1 cellular context compared by ENCODE assay signal in the genomic region with DNA sequence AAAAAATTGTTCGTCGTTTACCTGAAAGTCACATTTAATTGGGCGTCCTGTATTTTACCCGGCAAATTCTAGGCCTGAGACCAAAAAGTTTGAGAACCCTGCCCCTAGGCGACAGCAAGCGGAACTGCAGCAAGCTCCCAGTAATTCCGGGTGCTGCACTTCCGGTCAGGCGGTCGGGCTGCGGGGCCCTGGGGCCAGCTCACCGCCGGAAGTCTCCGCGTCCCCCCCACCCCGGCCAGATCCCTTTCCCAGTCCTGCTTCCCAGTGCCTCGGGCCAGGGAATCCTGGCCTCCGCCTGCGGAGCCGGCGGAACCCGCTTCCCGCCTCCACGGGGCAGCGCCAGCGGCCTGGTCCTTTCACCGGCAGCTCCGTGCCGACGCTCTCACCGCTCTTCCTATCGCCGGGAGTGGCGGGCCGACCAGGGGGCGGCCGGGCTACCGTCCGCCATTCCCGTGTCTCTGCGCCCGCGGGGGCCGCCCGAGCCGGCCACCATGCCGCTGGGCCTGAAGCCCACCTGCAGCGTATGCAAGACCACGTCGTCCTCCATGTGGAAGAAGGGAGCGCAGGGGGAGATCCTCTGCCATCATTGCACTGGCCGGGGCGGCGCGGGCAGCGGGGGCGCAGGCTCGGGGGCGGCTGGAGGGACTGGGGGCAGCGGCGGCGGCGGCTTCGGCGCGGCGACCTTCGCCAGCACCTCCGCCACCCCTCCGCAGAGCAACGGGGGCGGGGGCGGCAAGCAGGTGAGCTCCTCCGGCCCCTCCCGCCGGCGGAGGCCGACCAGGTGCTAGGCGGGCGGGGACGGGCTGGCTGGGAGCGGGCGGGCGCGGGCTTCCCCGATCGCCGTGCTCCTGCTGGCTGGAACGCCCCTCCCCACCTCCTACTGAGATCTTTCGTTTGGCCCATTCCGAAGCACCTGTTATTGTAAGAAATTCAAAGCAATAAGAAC.
TF ChIP-seq lines count a peak whose summit lies in the region.

A gene with protein sequence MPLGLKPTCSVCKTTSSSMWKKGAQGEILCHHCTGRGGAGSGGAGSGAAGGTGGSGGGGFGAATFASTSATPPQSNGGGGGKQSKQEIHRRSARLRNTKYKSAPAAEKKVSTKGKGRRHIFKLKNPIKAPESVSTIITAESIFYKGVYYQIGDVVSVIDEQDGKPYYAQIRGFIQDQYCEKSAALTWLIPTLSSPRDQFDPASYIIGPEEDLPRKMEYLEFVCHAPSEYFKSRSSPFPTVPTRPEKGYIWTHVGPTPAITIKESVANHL (plus strand): TSS at position 244 of the 946 bp plus-strand sequence. CDS start 248 bp downstream, at position 492.

TF ChIP-seq in HEK293, 187 proteins besides CTCF, POLR2A, EP300 and RAD21 (continued from another document and continues in another):
- TF ChIP-seq ZNF391 (tag by site-specific recombination; IDR thresholded peaks at IDR 0.05; ENCODE audit: borderline replicate concordance, low read depth) (no peak), ZNF248 (tag by site-specific recombination; IDR thresholded peaks at IDR 0.05) (no peak), BCL11A (tag by site-specific recombination; IDR thresholded peaks at IDR 0.05; ENCODE audit: low read depth) (peak; percentile 73; the same call in 1 of the 2 replicates), ZNF610 (tag by site-specific recombination; IDR thresholded peaks at IDR 0.05; ENCODE audit: borderline replicate concordance) (0 out of 2 replicates have a peak, but pooled peaks have one; percentile 31), ZNF561 (tag by site-specific recombination; IDR thresholded peaks at IDR 0.05; ENCODE audit: borderline replicate concordance) (0 out of 2 replicates have a peak, but pooled peaks have one; percentile 25), GFI1B (tag by site-specific recombination; IDR thresholded peaks at IDR 0.05) (no peak), ZNF366 (tag by site-specific recombination; conservative IDR thresholded peaks at IDR 0.05) (no peak), KLF9 (tag by site-specific recombination; IDR thresholded peaks at IDR 0.05; ENCODE audit: low read depth) (no peak), ZNF266 (tag by site-specific recombination; IDR thresholded peaks at IDR 0.05; ENCODE audit: low read depth) (no peak), ZNF221 (tag by site-specific recombination; IDR thresholded peaks at IDR 0.05; ENCODE audit: borderline replicate concordance) (no peak), ZNF24 (tag by site-specific recombination; IDR thresholded peaks at IDR 0.05) (peak; percentile 30; the same call in 1 of the 2 replicates), WT1 (tag by site-specific recombination; IDR thresholded peaks at IDR 0.05) (no peak), SP3 (tag by site-specific recombination; IDR thresholded peaks at IDR 0.05) (no peak), ZNF558 (tag by site-specific recombination; IDR thresholded peaks at IDR 0.05) (no peak), ZNF211 (tag by site-specific recombination; IDR thresholded peaks at IDR 0.05; ENCODE audit: low read depth) (no peak), ZNF157 (tag by site-specific recombination; IDR thresholded peaks at IDR 0.05) (no peak), MYNN (tag by site-specific recombination; IDR thresholded peaks at IDR 0.05; ENCODE audit: borderline replicate concordance) (no peak), ZNF549 (tag by site-specific recombination; IDR thresholded peaks at IDR 0.05) (no peak), ZSCAN23 (tag by site-specific recombination; IDR thresholded peaks at IDR 0.05) (no peak), ZNF596 (tag by site-specific recombination; IDR thresholded peaks at IDR 0.05) (no peak), OSR2 (tag by site-specific recombination; IDR thresholded peaks at IDR 0.05) (no peak), PRDM1 (tag by site-specific recombination; IDR thresholded peaks at IDR 0.05) (no peak), KLF8 (tag by site-specific recombination; IDR thresholded peaks at IDR 0.05) (peak; percentile 36; the same call in 1 of the 2 replicates), ZBTB21 (tag by site-specific recombination; IDR thresholded peaks at IDR 0.05) (no peak), ZNF121 (tag by site-specific recombination; IDR thresholded peaks at IDR 0.05) (no peak), ZNF335 (tag by site-specific recombination; conservative IDR thresholded peaks at IDR 0.05) (no peak; the same call in none of the 2 replicates), TCF7L2 (IDR thresholded peaks at IDR 0.05; ENCODE audit: borderline replicate concordance, low read depth, low read length) (no peak), ZNF341 (tag by site-specific recombination; IDR thresholded peaks at IDR 0.05; ENCODE audit: low read depth) (peak; percentile 79), ZNF768 (tag by site-specific recombination; IDR thresholded peaks at IDR 0.05) (no peak), ZNF830 (tag by site-specific recombination; IDR thresholded peaks at IDR 0.05; ENCODE audit: low read depth) (no peak), ZBTB8A (tag by site-specific recombination; IDR thresholded peaks at IDR 0.05) (peak; percentile 70), ZNF629 (tag by site-specific recombination; IDR thresholded peaks at IDR 0.05) (peak; percentile 71), SCRT1 (tag by site-specific recombination; IDR thresholded peaks at IDR 0.05; ENCODE audit: borderline replicate concordance) (no peak), GLIS1 (tag by site-specific recombination; IDR thresholded peaks at IDR 0.05) (no peak; the same call in 1 of the 2 replicates)
- TF ChIP-seq, protein P1, sequence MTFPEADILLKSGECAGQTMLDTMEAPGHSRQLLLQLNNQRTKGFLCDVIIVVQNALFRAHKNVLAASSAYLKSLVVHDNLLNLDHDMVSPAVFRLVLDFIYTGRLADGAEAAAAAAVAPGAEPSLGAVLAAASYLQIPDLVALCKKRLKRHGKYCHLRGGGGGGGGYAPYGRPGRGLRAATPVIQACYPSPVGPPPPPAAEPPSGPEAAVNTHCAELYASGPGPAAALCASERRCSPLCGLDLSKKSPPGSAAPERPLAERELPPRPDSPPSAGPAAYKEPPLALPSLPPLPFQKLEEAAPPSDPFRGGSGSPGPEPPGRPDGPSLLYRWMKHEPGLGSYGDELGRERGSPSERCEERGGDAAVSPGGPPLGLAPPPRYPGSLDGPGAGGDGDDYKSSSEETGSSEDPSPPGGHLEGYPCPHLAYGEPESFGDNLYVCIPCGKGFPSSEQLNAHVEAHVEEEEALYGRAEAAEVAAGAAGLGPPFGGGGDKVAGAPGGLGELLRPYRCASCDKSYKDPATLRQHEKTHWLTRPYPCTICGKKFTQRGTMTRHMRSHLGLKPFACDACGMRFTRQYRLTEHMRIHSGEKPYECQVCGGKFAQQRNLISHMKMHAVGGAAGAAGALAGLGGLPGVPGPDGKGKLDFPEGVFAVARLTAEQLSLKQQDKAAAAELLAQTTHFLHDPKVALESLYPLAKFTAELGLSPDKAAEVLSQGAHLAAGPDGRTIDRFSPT (tag by site-specific recombination; IDR thresholded peaks at IDR 0.05): no peak
- TF ChIP-seq, protein P2, sequence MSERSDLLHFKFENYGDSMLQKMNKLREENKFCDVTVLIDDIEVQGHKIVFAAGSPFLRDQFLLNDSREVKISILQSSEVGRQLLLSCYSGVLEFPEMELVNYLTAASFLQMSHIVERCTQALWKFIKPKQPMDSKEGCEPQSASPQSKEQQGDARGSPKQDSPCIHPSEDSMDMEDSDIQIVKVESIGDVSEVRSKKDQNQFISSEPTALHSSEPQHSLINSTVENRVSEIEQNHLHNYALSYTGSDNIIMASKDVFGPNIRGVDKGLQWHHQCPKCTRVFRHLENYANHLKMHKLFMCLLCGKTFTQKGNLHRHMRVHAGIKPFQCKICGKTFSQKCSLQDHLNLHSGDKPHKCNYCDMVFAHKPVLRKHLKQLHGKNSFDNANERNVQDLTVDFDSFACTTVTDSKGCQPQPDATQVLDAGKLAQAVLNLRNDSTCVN (tag by site-specific recombination; optimal IDR thresholded peaks at IDR 0.05): peak; percentile 55
- TF ChIP-seq, protein P3, sequence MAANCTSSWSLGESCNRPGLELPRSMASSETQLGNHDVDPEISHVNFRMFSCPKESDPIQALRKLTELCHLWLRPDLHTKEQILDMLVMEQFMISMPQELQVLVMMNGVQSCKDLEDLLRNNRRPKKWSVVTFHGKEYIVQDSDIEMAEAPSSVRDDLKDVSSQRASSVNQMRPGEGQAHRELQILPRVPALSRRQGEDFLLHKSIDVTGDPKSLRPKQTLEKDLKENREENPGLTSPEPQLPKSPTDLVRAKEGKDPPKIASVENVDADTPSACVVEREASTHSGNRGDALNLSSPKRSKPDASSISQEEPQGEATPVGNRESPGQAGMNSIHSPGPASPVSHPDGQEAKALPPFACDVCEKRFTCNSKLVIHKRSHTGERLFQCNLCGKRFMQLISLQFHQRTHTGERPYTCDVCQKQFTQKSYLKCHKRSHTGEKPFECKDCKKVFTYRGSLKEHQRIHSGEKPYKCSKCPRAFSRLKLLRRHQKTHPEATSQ (tag by site-specific recombination; IDR thresholded peaks at IDR 0.05): 0 out of 2 replicates have a peak, but pooled peaks have one; percentile 39
- TF ChIP-seq, protein P4, sequence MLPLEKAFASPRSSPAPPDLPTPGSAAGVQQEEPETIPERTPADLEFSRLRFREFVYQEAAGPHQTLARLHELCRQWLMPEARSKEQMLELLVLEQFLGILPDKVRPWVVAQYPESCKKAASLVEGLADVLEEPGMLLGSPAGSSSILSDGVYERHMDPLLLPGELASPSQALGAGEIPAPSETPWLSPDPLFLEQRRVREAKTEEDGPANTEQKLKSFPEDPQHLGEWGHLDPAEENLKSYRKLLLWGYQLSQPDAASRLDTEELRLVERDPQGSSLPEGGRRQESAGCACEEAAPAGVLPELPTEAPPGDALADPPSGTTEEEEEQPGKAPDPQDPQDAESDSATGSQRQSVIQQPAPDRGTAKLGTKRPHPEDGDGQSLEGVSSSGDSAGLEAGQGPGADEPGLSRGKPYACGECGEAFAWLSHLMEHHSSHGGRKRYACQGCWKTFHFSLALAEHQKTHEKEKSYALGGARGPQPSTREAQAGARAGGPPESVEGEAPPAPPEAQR (tag by site-specific recombination; IDR thresholded peaks at IDR 0.05): no peak
- TF ChIP-seq, protein P5, sequence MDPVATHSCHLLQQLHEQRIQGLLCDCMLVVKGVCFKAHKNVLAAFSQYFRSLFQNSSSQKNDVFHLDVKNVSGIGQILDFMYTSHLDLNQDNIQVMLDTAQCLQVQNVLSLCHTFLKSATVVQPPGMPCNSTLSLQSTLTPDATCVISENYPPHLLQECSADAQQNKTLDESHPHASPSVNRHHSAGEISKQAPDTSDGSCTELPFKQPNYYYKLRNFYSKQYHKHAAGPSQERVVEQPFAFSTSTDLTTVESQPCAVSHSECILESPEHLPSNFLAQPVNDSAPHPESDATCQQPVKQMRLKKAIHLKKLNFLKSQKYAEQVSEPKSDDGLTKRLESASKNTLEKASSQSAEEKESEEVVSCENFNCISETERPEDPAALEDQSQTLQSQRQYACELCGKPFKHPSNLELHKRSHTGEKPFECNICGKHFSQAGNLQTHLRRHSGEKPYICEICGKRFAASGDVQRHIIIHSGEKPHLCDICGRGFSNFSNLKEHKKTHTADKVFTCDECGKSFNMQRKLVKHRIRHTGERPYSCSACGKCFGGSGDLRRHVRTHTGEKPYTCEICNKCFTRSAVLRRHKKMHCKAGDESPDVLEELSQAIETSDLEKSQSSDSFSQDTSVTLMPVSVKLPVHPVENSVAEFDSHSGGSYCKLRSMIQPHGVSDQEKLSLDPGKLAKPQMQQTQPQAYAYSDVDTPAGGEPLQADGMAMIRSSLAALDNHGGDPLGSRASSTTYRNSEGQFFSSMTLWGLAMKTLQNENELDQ (tag by site-specific recombination; IDR thresholded peaks at IDR 0.05; ENCODE audit: low read depth): no peak
- TF ChIP-seq, protein P6, sequence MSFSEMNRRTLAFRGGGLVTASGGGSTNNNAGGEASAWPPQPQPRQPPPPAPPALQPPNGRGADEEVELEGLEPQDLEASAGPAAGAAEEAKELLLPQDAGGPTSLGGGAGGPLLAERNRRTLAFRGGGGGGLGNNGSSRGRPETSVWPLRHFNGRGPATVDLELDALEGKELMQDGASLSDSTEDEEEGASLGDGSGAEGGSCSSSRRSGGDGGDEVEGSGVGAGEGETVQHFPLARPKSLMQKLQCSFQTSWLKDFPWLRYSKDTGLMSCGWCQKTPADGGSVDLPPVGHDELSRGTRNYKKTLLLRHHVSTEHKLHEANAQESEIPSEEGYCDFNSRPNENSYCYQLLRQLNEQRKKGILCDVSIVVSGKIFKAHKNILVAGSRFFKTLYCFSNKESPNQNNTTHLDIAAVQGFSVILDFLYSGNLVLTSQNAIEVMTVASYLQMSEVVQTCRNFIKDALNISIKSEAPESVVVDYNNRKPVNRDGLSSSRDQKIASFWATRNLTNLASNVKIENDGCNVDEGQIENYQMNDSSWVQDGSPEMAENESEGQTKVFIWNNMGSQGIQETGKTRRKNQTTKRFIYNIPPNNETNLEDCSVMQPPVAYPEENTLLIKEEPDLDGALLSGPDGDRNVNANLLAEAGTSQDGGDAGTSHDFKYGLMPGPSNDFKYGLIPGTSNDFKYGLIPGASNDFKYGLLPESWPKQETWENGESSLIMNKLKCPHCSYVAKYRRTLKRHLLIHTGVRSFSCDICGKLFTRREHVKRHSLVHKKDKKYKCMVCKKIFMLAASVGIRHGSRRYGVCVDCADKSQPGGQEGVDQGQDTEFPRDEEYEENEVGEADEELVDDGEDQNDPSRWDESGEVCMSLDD (tag by site-specific recombination; IDR thresholded peaks at IDR 0.05): peak; percentile 69
- TF ChIP-seq, protein P7, sequence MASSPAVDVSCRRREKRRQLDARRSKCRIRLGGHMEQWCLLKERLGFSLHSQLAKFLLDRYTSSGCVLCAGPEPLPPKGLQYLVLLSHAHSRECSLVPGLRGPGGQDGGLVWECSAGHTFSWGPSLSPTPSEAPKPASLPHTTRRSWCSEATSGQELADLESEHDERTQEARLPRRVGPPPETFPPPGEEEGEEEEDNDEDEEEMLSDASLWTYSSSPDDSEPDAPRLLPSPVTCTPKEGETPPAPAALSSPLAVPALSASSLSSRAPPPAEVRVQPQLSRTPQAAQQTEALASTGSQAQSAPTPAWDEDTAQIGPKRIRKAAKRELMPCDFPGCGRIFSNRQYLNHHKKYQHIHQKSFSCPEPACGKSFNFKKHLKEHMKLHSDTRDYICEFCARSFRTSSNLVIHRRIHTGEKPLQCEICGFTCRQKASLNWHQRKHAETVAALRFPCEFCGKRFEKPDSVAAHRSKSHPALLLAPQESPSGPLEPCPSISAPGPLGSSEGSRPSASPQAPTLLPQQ (tag by site-specific recombination; IDR thresholded peaks at IDR 0.05): 0 out of 2 replicates have a peak, but pooled peaks have one; percentile 19
- TF ChIP-seq, protein P8, sequence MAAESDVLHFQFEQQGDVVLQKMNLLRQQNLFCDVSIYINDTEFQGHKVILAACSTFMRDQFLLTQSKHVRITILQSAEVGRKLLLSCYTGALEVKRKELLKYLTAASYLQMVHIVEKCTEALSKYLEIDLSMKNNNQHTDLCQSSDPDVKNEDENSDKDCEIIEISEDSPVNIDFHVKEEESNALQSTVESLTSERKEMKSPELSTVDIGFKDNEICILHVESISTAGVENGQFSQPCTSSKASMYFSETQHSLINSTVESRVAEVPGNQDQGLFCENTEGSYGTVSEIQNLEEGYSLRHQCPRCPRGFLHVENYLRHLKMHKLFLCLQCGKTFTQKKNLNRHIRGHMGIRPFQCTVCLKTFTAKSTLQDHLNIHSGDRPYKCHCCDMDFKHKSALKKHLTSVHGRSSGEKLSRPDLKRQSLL (tag by site-specific recombination; IDR thresholded peaks at IDR 0.05): no peak
